ENCODE assay signal across 1 cellular context in genomic region chr20:34876161-34877001, GRCh38.
TF ChIP-seq lines count a peak whose summit lies in the region.

TSS of gene ACSS2 (plus strand) at chr20:34876612. CDS start at chr20:34876646, 34 bp downstream.

TF ChIP-seq in GM12878, 131 proteins besides CTCF, POLR2A, EP300 and RAD21 (continued from another document):
- TF ChIP-seq MLLT1 (IDR thresholded peaks at IDR 0.05): peak; percentile 29; the same call in 1 of the 2 replicates
- TF ChIP-seq NR2C1 (IDR thresholded peaks at IDR 0.05): no peak
- TF ChIP-seq MYB (IDR thresholded peaks at IDR 0.05; ENCODE audit: borderline replicate concordance, low read depth, low read length): no peak
- 0 out of 2 replicates have a peak, but pooled peaks have one; percentile 33 for TF ChIP-seq SMARCA5 (IDR thresholded peaks at IDR 0.05)
- 0 out of 2 replicates have a peak, but pooled peaks have one; percentile 23 for TF ChIP-seq YY1 (IDR thresholded peaks at IDR 0.05; ENCODE audit: low read depth, low read length)
- TF ChIP-seq IRF4 (IDR thresholded peaks at IDR 0.05; ENCODE audit: low read depth, low read length): no peak
- peak; percentile 47; the same call in 1 of the 2 replicates for TF ChIP-seq BACH1 (IDR thresholded peaks at IDR 0.05; ENCODE audit: borderline replicate concordance)
- TF ChIP-seq KLF5 (IDR thresholded peaks at IDR 0.05; ENCODE audit: partially characterized antibody): no peak
- TF ChIP-seq SUZ12 (IDR thresholded peaks at IDR 0.05; ENCODE audit: unreplicated experiment): no peak
- TF ChIP-seq ZBTB11 (CRISPR knock-in tag; IDR thresholded peaks at IDR 0.05): no peak
- TF ChIP-seq USF1 (IDR thresholded peaks at IDR 0.05; ENCODE audit: borderline replicate concordance, extremely low read length, insufficient read depth, low read depth, low read length): no peak
- no peak for TF ChIP-seq EED (IDR thresholded peaks at IDR 0.05; ENCODE audit: low read depth)
- peak; percentile 10 to 17; a peak in 1 of 4 replicates for TF ChIP-seq IKZF2 (IDR thresholded peaks at IDR 0.05)
- peak; percentile 95 for TF ChIP-seq HDGF (IDR thresholded peaks at IDR 0.05)
- TF ChIP-seq DPF2 (IDR thresholded peaks at IDR 0.05): peak; percentile 53
- no peak for TF ChIP-seq PML (IDR thresholded peaks at IDR 0.05; ENCODE audit: low read length)
- peak; percentile 23; the same call in 1 of the 2 replicates for TF ChIP-seq ATF7 (IDR thresholded peaks at IDR 0.05; ENCODE audit: low read depth)
- no peak for TF ChIP-seq ZNF622 (IDR thresholded peaks at IDR 0.05)
- TF ChIP-seq PKNOX1 (IDR thresholded peaks at IDR 0.05): peak; percentile 82
- 0 out of 2 replicates have a peak, but pooled peaks have one; percentile 33 for TF ChIP-seq SIN3A (IDR thresholded peaks at IDR 0.05; ENCODE audit: low read depth, low read length)
TF ChIP-seq in GM12878: peak in this region for 24.
